12 cellular contexts compared by ENCODE assay signal in the genomic region with DNA sequence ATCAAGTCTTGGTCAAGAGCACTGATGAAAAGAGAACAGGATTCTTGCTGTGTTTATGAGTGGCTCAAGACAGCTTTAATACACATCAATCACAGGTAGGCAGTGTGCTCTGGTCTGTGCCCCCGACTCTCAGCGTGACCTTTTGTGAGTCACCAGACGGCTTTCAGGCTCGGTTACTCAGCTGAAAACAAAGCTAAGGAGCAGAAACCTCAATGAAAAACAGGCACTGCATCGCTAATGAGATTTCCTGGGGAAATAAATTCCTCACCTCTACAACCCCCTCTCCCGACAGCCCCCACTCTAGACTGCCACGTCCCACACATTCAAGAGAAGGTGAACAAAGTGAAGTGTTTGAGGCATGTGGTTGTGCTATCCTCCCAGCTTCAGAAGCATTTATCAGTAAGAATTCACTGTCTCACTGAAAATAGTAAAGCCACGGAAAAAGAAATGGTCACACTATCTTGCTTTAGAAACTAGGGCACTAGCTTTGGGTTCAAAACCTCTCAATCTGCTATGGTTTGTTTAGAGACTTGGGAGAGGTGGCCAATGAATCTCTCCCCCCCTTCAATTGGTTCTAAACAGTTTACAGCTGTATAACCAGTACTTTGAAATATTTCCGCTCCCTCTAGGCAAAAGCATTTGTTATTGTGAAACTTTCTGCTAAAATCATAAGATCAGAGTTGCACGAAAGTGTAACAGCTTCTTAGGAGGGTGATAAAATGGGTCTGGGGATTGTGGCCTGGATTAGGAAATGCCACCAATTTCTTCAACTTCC.
DNase-seq lines count a peak whose midpoint lies in the region; ATAC-seq and TF ChIP-seq lines count a peak whose summit lies in the region.
"Had no signal": no experiment of that assay in that cellular context is flagged by ENCODE, and none has a peak within 500 bp of the region (broad histone marks: within the 10 kb centered on the region; RNA-seq: fewer than 3 reads in every experiment).

No MANE protein-coding gene starts in this region.

- H3K27ac Mint-ChIP-seq in CD4-positive, alpha-beta T cell: no peak overlapping the region
- H3K27ac Mint-ChIP-seq in natural killer cell treated with Interleukin-12 subunit alpha and Interleukin-12 subunit beta and Interleukin-15 and Interleukin-18, amount 100 ng/mL, for 72 hours: no peak overlapping the region
- H3K27ac Mint-ChIP-seq: activated naive CD4-positive, alpha-beta T cell treated with anti-CD3 and anti-CD28 coated beads, Interleukin-2, amount 50 U/mL, for 24 hours; IgD-negative memory B cell; T-helper 17 cell had no signal

- no peak for ATAC-seq in CD4-positive, alpha-beta T cell (ENCODE audit: poor library complexity)
- ATAC-seq in natural killer cell treated with Interleukin-12 subunit alpha and Interleukin-12 subunit beta and Interleukin-15 and Interleukin-18, amount 100 ng/mL, for 72 hours: no peak
- ATAC-seq: T-helper 17 cell had no signal

- POLR2A ChIA-PET in CD4-positive, alpha-beta T cell (lab: Charles Lee): no interaction called here

- H3K9me3 Mint-ChIP-seq in CD4-positive, alpha-beta T cell: no peaks in the 10 kb centered on the region
- no peaks in the 10 kb centered on the region for H3K9me3 Mint-ChIP-seq in natural killer cell treated with Interleukin-12 subunit alpha and Interleukin-12 subunit beta and Interleukin-15 and Interleukin-18, amount 100 ng/mL, for 72 hours
- H3K9me3 Mint-ChIP-seq: activated naive CD4-positive, alpha-beta T cell treated with anti-CD3 and anti-CD28 coated beads, Interleukin-2, amount 50 U/mL, for 24 hours had no signal

- H3K27me3 ChIP-seq in BE2C: no peaks in the 10 kb centered on the region
- no peaks in the 10 kb centered on the region for H3K27me3 ChIP-seq in HUES48 (ENCODE audit: control insufficient read depth, insufficient read depth, low read length)
- H3K27me3 ChIP-seq in CD4-positive, alpha-beta T cell (ENCODE audit: control insufficient read depth, insufficient read depth, low read length): no peaks in the 10 kb centered on the region

- CTCF ChIA-PET in CD4-positive, alpha-beta T cell (lab: Charles Lee): interaction anchor here (0.6 kb wide), 1 partner anchor 1615 kb away, joined by 3 read pairs; no protein-coding TSS in a partner anchor

- H3K36me3 ChIP-seq in BE2C: no peaks in the 10 kb centered on the region
- H3K36me3 ChIP-seq in HUES48 (ENCODE audit: control insufficient read depth, insufficient read depth, low read length): no peaks in the 10 kb centered on the region

- H3K4me1 ChIP-seq in BE2C (peaks cover 35% of the 10 kb centered on the region), HUES48 (ENCODE audit: control insufficient read depth, insufficient read depth, low read length) (peaks cover 38% of the 10 kb centered on the region)

- no peaks in the 10 kb centered on the region for H3K4me1 Mint-ChIP-seq in CD4-positive, alpha-beta T cell (ENCODE audit: low read depth)
- H3K4me1 Mint-ChIP-seq in natural killer cell treated with Interleukin-12 subunit alpha and Interleukin-12 subunit beta and Interleukin-15 and Interleukin-18, amount 100 ng/mL, for 72 hours (ENCODE audit: low read depth in 2 of 2): no peaks in the 10 kb centered on the region
- H3K4me1 Mint-ChIP-seq: activated naive CD4-positive, alpha-beta T cell treated with anti-CD3 and anti-CD28 coated beads, Interleukin-2, amount 50 U/mL, for 24 hours; T-helper 17 cell had no signal

- no peak overlapping the region; the same call in 1 of the 2 replicates for H3K4me3 ChIP-seq in BE2C (ENCODE audit: low read depth, low read length)
- H3K4me3 ChIP-seq in HUES48 (ENCODE audit: low read depth, low read length): no peak overlapping the region
- no peak overlapping the region for H3K4me3 ChIP-seq in astrocyte of the spinal cord (ENCODE audit: low read depth, low read length)

- H3K36me3 Mint-ChIP-seq in CD4-positive, alpha-beta T cell (ENCODE audit: low read depth): no peaks in the 10 kb centered on the region
- H3K36me3 Mint-ChIP-seq in natural killer cell treated with Interleukin-12 subunit alpha and Interleukin-12 subunit beta and Interleukin-15 and Interleukin-18, amount 100 ng/mL, for 72 hours: peaks cover 6% of the 10 kb centered on the region

- intact Hi-C loops in CD4-positive, alpha-beta T cell (cut with DNase I, micrococcal nuclease): no loop called here

- H3K4me3 Mint-ChIP-seq in CD4-positive, alpha-beta T cell: no peak overlapping the region
- no peak overlapping the region for H3K4me3 Mint-ChIP-seq in natural killer cell treated with Interleukin-12 subunit alpha and Interleukin-12 subunit beta and Interleukin-15 and Interleukin-18, amount 100 ng/mL, for 72 hours
- H3K4me3 Mint-ChIP-seq: activated naive CD4-positive, alpha-beta T cell treated with anti-CD3 and anti-CD28 coated beads, Interleukin-2, amount 50 U/mL, for 24 hours; IgD-negative memory B cell; T-helper 17 cell had no signal

- DNase-seq in BE2C (peak; percentile 49), astrocyte of the spinal cord (ENCODE audit: low read depth, low spot score) (peak; percentile 53), kidney tubule cell (ENCODE audit: low spot score) (peak; percentile 95), GM10266 (ENCODE audit: extremely low spot score) (no peak), NCI-H2196 (lab: John Stamatoyannopoulos, UW; ENCODE audit: unreplicated experiment) (no peak)
- DNase-seq in CD4-positive, alpha-beta T cell: no peak
- DNase-seq in natural killer cell treated with Interleukin-12 subunit alpha and Interleukin-12 subunit beta and Interleukin-15 and Interleukin-18, amount 100 ng/mL, for 72 hours (ENCODE audit: low spot score): no peak
- DNase-seq: DND-41, T-helper 17 cell had no signal

- no peaks in the 10 kb centered on the region for H3K27me3 Mint-ChIP-seq in CD4-positive, alpha-beta T cell
- H3K27me3 Mint-ChIP-seq in natural killer cell treated with Interleukin-12 subunit alpha and Interleukin-12 subunit beta and Interleukin-15 and Interleukin-18, amount 100 ng/mL, for 72 hours: no peaks in the 10 kb centered on the region
- H3K27me3 Mint-ChIP-seq: activated naive CD4-positive, alpha-beta T cell treated with anti-CD3 and anti-CD28 coated beads, Interleukin-2, amount 50 U/mL, for 24 hours; IgD-negative memory B cell; T-helper 17 cell had no signal

- TF ChIP-seq CTCF in BE2C (IDR thresholded peaks at IDR 0.05; ENCODE audit: low read depth, low read length): no peak
- no peak for TF ChIP-seq CTCF in astrocyte of the spinal cord (IDR thresholded peaks at IDR 0.05; ENCODE audit: low read depth, low read length)
- no peak for TF ChIP-seq CTCF in GM10266 (IDR thresholded peaks at IDR 0.05; ENCODE audit: control insufficient read depth, insufficient read depth, low read depth, missing control alignments)
- TF ChIP-seq CTCF in CD4-positive, alpha-beta T cell (IDR thresholded peaks at IDR 0.05): no peak

- peak overlapping the region; percentile 86 for H3K27ac ChIP-seq in HUES48 (ENCODE audit: low read depth, low read length)
- H3K27ac ChIP-seq in CD4-positive, alpha-beta T cell (ENCODE audit: low read depth, low read length): no peak overlapping the region

- H3K9me3 ChIP-seq in BE2C: no peaks in the 10 kb centered on the region
- H3K9me3 ChIP-seq in HUES48 (ENCODE audit: control insufficient read depth, insufficient read depth, low read length): no peaks in the 10 kb centered on the region
- no peaks in the 10 kb centered on the region for H3K9me3 ChIP-seq in CD4-positive, alpha-beta T cell (ENCODE audit: control insufficient read depth, low read length)

- H3K9ac ChIP-seq in HUES48 (ENCODE audit: low read depth, low read length): peak overlapping the region; percentile 43; the same call in 1 of the 2 replicates

- in situ Hi-C loops in astrocyte of the spinal cord (cut with HindIII; ENCODE audit: low sequenced_read_pairs): no loop called here

Comparison
In these comparisons a context has a peak if more than half of its experiments do, and no peak if none do; other contexts are left out.
1. DNase-seq: peak in BE2C (single experiment), astrocyte of the spinal cord (single experiment) and kidney tubule cell (single experiment); none in GM10266 (single experiment), CD4-positive, alpha-beta T cell (0 of 10), natural killer cell treated with Interleukin-12 subunit alpha and Interleukin-12 subunit beta and Interleukin-15 and Interleukin-18, amount 100 ng/mL, for 72 hours (single experiment) and NCI-H2196 (single experiment).